19 cellular contexts compared by ENCODE assay signal in genomic region chr11:28976012-28976800, GRCh38.
DNase-seq lines count a peak whose midpoint lies in the region; ATAC-seq, FAIRE-seq and TF ChIP-seq lines count a peak whose summit lies in the region.
"Had no signal": no experiment of that assay in that cellular context is flagged by ENCODE, and none has a peak within 500 bp of the region (broad histone marks: within the 10 kb centered on the region; RNA-seq: fewer than 3 reads in every experiment).

No MANE protein-coding gene starts in this region.

- H2AFZ ChIP-seq in GM23338 (peak overlapping the region; percentile 43; the same call in 1 of the 2 replicates), IMR-90 (replicated peaks; ENCODE audit: low read length, poor library complexity) (no peak overlapping the region)

- H3K9me3 Mint-ChIP-seq in GM23338, result no peaks in the 10 kb centered on the region; the same call in 2 of the 3 replicates

- peak overlapping the region; percentile 59; the same call in 1 of the 2 replicates for H2BK120ac ChIP-seq in IMR-90 (ENCODE audit: low read depth, low read length)

- no peak for FAIRE-seq in pancreas (lab: Jason Lieb, UNC)

- no peaks in the 10 kb centered on the region for H3K4me1 ChIP-seq in GM23338 (ENCODE audit: insufficient read depth)
- no peaks in the 10 kb centered on the region; the same call in 1 of the 2 replicates for H3K4me1 ChIP-seq in IMR-90 (ENCODE audit: control insufficient read depth, insufficient read depth, low read length)
- H3K4me1 ChIP-seq in body of pancreas, result peaks cover 3% of the 10 kb centered on the region
- peaks cover 0 to 3% (median 0%) of the 10 kb centered on the region in 3 donors for H3K4me1 ChIP-seq in pancreas
- H3K4me1 ChIP-seq in right cardiac atrium (ENCODE audit: control insufficient read depth, insufficient read depth, low read length), result no peaks in the 10 kb centered on the region

- H3F3A ChIP-seq in GM23338 (replicated peaks; ENCODE audit: low read depth), result no peaks in the 10 kb centered on the region

- TF ChIP-seq CTCF in GM23338 (conservative IDR thresholded peaks at IDR 0.05; ENCODE audit: low read depth in 2 of 2) (no peak), IMR-90 (conservative IDR thresholded peaks at IDR 0.05; ENCODE audit: low read depth, low read length) (no peak), body of pancreas (IDR thresholded peaks at IDR 0.05) (no peak), pancreas (IDR thresholded peaks at IDR 0.05) (no peak)

- WGBS in IMR-90 (ENCODE audit: extremely low coverage in 2 of 2, insufficient read length in 1 of 2), 2 experiments, result no CpG with 5 or more reads among the region's 10 CpGs
- 27 to 42% methylated on average over 10 of the region's 10 CpGs for WGBS in body of pancreas, 2 donors
- 24 to 26% methylated on average over 10 of the region's 10 CpGs for WGBS in pancreas, 2 donors
- WGBS in right cardiac atrium, result 84% methylated on average over 10 of the region's 10 CpGs

- H3K4me1 Mint-ChIP-seq in GM23338, result no peaks in the 10 kb centered on the region
- H3K4me1 Mint-ChIP-seq: CD4-positive, CD25-positive, alpha-beta regulatory T cell had no signal

- no peaks in the 10 kb centered on the region for H3K79me1 ChIP-seq in IMR-90 (ENCODE audit: low read depth in 1 of 2, low read length in 2 of 2)

- in situ Hi-C loops in IMR-90 (cut with MboI; ENCODE audit: low sequenced_read_pairs), result no loop called here

- H3K4me3 Mint-ChIP-seq in GM23338, result no peak overlapping the region
- H3K4me3 Mint-ChIP-seq: CD4-positive, CD25-positive, alpha-beta regulatory T cell had no signal

- H3K9ac ChIP-seq in IMR-90 (ENCODE audit: low read depth, low read length), result 0 out of 2 replicates have a peak overlapping the region, but pooled peaks have one; percentile 29

- H3K9me1 ChIP-seq in IMR-90 (ENCODE audit: insufficient read depth, low read length), result no peaks in the 10 kb centered on the region

- dilution Hi-C loops in IMR-90 (cut with HindIII; ENCODE audit: low sequenced_read_pairs, unreplicated experiment), result no loop called here

- H3K36me3 ChIP-seq in GM23338 (ENCODE audit: insufficient read depth) (no peaks in the 10 kb centered on the region), IMR-90 (ENCODE audit: control insufficient read depth, insufficient read depth, low read length) (no peaks in the 10 kb centered on the region), body of pancreas (replicated peaks in 1 of 2; ENCODE audit: insufficient read depth in 1 of 2, low read depth in 2 of 2) (no peaks in the 10 kb centered on the region), pancreas (no peaks in the 10 kb centered on the region)

- intact Hi-C loops in IMR-90 (cut with micrococcal nuclease) (no loop called here), body of pancreas (cut with DNase I) (no loop called here), pancreas (cut with DNase I) (no loop called here), right cardiac atrium (cut with DNase I) (no loop called here)

- no peaks in the 10 kb centered on the region for H3K79me2 ChIP-seq in GM23338 (replicated peaks; ENCODE audit: insufficient read depth)

- 0 out of 3 replicates have a peak overlapping the region, but pooled peaks have one; percentile 76 for H2BK15ac ChIP-seq in IMR-90 (ENCODE audit: low read depth, low read length)

- peak overlapping the region; percentile 83 for H3K18ac ChIP-seq in IMR-90 (ENCODE audit: low read depth, low read length)

- H2BK20ac ChIP-seq in IMR-90 (ENCODE audit: low read depth, low read length), result peak overlapping the region; percentile 38

- H3K27ac ChIP-seq in GM23338 (ENCODE audit: low read depth) (no peak overlapping the region), IMR-90 (ENCODE audit: insufficient read depth, low read length) (peak overlapping the region; percentile 25; the same call in 1 of the 2 replicates), body of pancreas (peak overlapping the region in 3 of 4 donors; percentile 57 to 75 (median 61)), pancreas (peak overlapping the region; percentile 30 to 60 (median 45)), right cardiac atrium (ENCODE audit: low read length) (no peak overlapping the region)

- no peak overlapping the region for H3K4me2 ChIP-seq in GM23338
- H3K4me2 ChIP-seq in IMR-90 (ENCODE audit: low read depth, low read length), result peak overlapping the region; percentile 28; the same call in 1 of the 2 replicates

- peaks cover 4% of the 10 kb centered on the region for H3K27me3 Mint-ChIP-seq in GM23338 (ENCODE audit: insufficient read depth, low read depth, poor library complexity)
- H3K27me3 Mint-ChIP-seq: CD4-positive, CD25-positive, alpha-beta regulatory T cell had no signal

- H3K9me2 ChIP-seq in GM23338 (ENCODE audit: insufficient read depth), result no peaks in the 10 kb centered on the region

- H4K20me1 ChIP-seq in GM23338 (replicated peaks; ENCODE audit: insufficient read depth) (no peaks in the 10 kb centered on the region), IMR-90 (ENCODE audit: insufficient read depth, low read length) (no peaks in the 10 kb centered on the region)

- H3K27me3 ChIP-seq in GM23338 (ENCODE audit: insufficient read depth) (no peaks in the 10 kb centered on the region), IMR-90 (ENCODE audit: control insufficient read depth, insufficient read depth, low read length) (no peaks in the 10 kb centered on the region), body of pancreas (no peaks in the 10 kb centered on the region), pancreas (no peaks in the 10 kb centered on the region), right cardiac atrium (ENCODE audit: control insufficient read depth, insufficient read depth) (no peaks in the 10 kb centered on the region)

- H3K36me3 Mint-ChIP-seq in GM23338 (ENCODE audit: low read depth), result no peaks in the 10 kb centered on the region
- H3K36me3 Mint-ChIP-seq: CD4-positive, CD25-positive, alpha-beta regulatory T cell had no signal

- peak overlapping the region; percentile 43 for H2BK5ac ChIP-seq in IMR-90 (ENCODE audit: low read depth, low read length, poor library complexity, severe bottlenecking)

- peak overlapping the region; percentile 62; the same call in 1 of the 2 replicates for H4K91ac ChIP-seq in IMR-90 (ENCODE audit: insufficient read depth, low read depth, low read length)

- peak overlapping the region; percentile 29 to 75 for H4K8ac ChIP-seq in IMR-90 (ENCODE audit: low read depth in 2 of 2, low read length in 2 of 2)

- peak overlapping the region; percentile 63; the same call in 1 of the 2 replicates for H3K23ac ChIP-seq in IMR-90 (ENCODE audit: low read depth, low read length)

- TF ChIP-seq POLR2A in IMR-90 (IDR thresholded peaks at IDR 0.05; ENCODE audit: low read depth, low read length) (no peak), body of pancreas (IDR thresholded peaks at IDR 0.05) (no peak)

- BruUV-seq in IMR-90 (replicated peaks; lab: Mats Ljungman, UMichigan), result no TSS peak

- no peak overlapping the region for H2AK5ac ChIP-seq in IMR-90 (ENCODE audit: low read depth, low read length)

- CTCF ChIA-PET in IMR-90 (lab: Yijun Ruan, JAX), result no interaction called here

- no peak for ATAC-seq in GM23338
- no peak for ATAC-seq in IMR-90 (ENCODE audit: low read depth)
- ATAC-seq in body of pancreas, result peak; percentile 70
- ATAC-seq in pancreas, result peak; percentile 71 to 78 (median 73)
- no peak for ATAC-seq in right cardiac atrium
- ATAC-seq: PC-3 had no signal

- POLR2A ChIA-PET in IMR-90 (lab: Charles Lee; ENCODE audit: unreplicated experiment), result no interaction called here

- no peak overlapping the region for H3K4ac ChIP-seq in IMR-90 (ENCODE audit: low read depth, low read length)

- peak overlapping the region; percentile 84; the same call in 1 of the 2 replicates for H4K5ac ChIP-seq in IMR-90 (ENCODE audit: low read depth, low read length)

- DNase-seq in GM23338 (ENCODE audit: low spot score), result no peak
- no peak for DNase-seq in IMR-90
- peak in 1 of 4 donors; percentile 9 for DNase-seq in body of pancreas
- no peak for DNase-seq in pancreas
- DNase-seq in medulla oblongata (ENCODE audit: extremely low spot score), result no peak
- no peak for DNase-seq in NCI-H748 (lab: John Stamatoyannopoulos, UW; ENCODE audit: unreplicated experiment)
- no peak for DNase-seq in right cardiac atrium
- no peak for DNase-seq in OCI-M2 (lab: John Stamatoyannopoulos, UW; ENCODE audit: unreplicated experiment)
- DNase-seq: CD4-positive, CD25-positive, alpha-beta regulatory T cell; COR-L47; DMS79; Karpas-422; NCI-H1417; NCI-H187 treated with DMSO at 0.1 percent for 48 hours; NCI-H2107; NCI-H510A; NCI-H82; PC-3; Right ventricle myocardium superior had no signal

- H3K9me3 ChIP-seq in IMR-90 (ENCODE audit: control insufficient read depth, insufficient read depth, low read length), result no peaks in the 10 kb centered on the region
- no peaks in the 10 kb centered on the region for H3K9me3 ChIP-seq in body of pancreas
- H3K9me3 ChIP-seq in pancreas, result no peaks in the 10 kb centered on the region
- no peaks in the 10 kb centered on the region for H3K9me3 ChIP-seq in right cardiac atrium (ENCODE audit: control insufficient read depth, low read length)

- 0 out of 2 replicates have a peak overlapping the region, but pooled peaks have one; percentile 6 for H3K14ac ChIP-seq in IMR-90 (replicated peaks; ENCODE audit: low read depth, low read length)

- H3K56ac ChIP-seq in IMR-90 (ENCODE audit: extremely low read depth, insufficient read depth, low read length), result no peak overlapping the region

- no peak overlapping the region for H2AK9ac ChIP-seq in IMR-90 (replicated peaks; ENCODE audit: low read depth, low read length, poor library complexity)

- H3K27ac Mint-ChIP-seq in GM23338, result no peak overlapping the region

- no peak overlapping the region for H3K4me3 ChIP-seq in GM23338
- H3K4me3 ChIP-seq in IMR-90 (ENCODE audit: insufficient read depth, low read depth, low read length), result no peak overlapping the region
- H3K4me3 ChIP-seq in body of pancreas, result peak overlapping the region in 1 of 2 donors; percentile 5
- H3K4me3 ChIP-seq in pancreas, result peak overlapping the region in 2 of 4 donors; percentile 23 to 26
- H3K4me3 ChIP-seq in right cardiac atrium (ENCODE audit: low read length), result no peak overlapping the region

- no peak for TF ChIP-seq RAD21 in IMR-90 (IDR thresholded peaks at IDR 0.05; ENCODE audit: low read length)

TF ChIP-seq in GM23338, 12 proteins besides CTCF, POLR2A, EP300 and RAD21 (continues in another document):
- TF ChIP-seq JUNB (IDR thresholded peaks at IDR 0.05; ENCODE audit: unreplicated experiment) (no peak), ZNF114 (CRISPR knock-in tag; IDR thresholded peaks at IDR 0.05) (no peak)

TF ChIP-seq in IMR-90, 13 proteins besides CTCF, POLR2A, EP300 and RAD21:
- TF ChIP-seq BHLHE40 (IDR thresholded peaks at IDR 0.05; ENCODE audit: low read depth, low read length), result no peak
- TF ChIP-seq MXI1 (IDR thresholded peaks at IDR 0.05; ENCODE audit: borderline replicate concordance, low read depth, low read length), result no peak

Comparison
In these comparisons a context has a peak if more than half of its experiments do, and no peak if none do; other contexts are left out.
1. ATAC-seq: peak in body of pancreas (single experiment) and pancreas (4 of 4); none in GM23338 (single experiment), IMR-90 (single experiment) and right cardiac atrium (0 of 2).
2. H3K27ac ChIP-seq: peak in IMR-90 (single experiment), body of pancreas (3 of 4) and pancreas (4 of 4); none in GM23338 (single experiment) and right cardiac atrium (single experiment).